10 cellular contexts compared by ENCODE assay signal in genomic region chr17:76560877-76561221, GRCh38. TPM values are rescaled to one million over a fixed set of nuclear protein-coding genes. Genes with fewer than 3 reads are reported as not detected.
DNase-seq lines count a peak whose midpoint lies in the region; ATAC-seq and TF ChIP-seq lines count a peak whose summit lies in the region.
"Had no signal": no experiment of that assay in that cellular context is flagged by ENCODE, and none has a peak within 500 bp of the region (broad histone marks: within the 10 kb centered on the region; RNA-seq: fewer than 3 reads in every experiment).

No MANE protein-coding gene starts in this region.

- peaks cover 42% of the 10 kb centered on the region for H3K4me1 ChIP-seq in DOHH2 (ENCODE audit: control insufficient read depth, low read length)
- peaks cover 52% of the 10 kb centered on the region for H3K4me1 ChIP-seq in body of pancreas
- H3K4me1 ChIP-seq in neutrophil (ENCODE audit: control insufficient read depth in 1 of 2, insufficient read depth in 1 of 2, low read depth in 1 of 2, low read length in 1 of 2), result peaks cover 63 to 73% of the 10 kb centered on the region in 2 experiments

- intact Hi-C loops in body of pancreas (cut with DNase I), result no loop called here

- no peak for TF ChIP-seq CTCF in DOHH2 (IDR thresholded peaks at IDR 0.05; ENCODE audit: low read depth, low read length, poor library complexity, severe bottlenecking)
- no peak for TF ChIP-seq CTCF in body of pancreas (IDR thresholded peaks at IDR 0.05)
- TF ChIP-seq CTCF in neutrophil (IDR thresholded peaks at IDR 0.05), result no peak
- no peak for TF ChIP-seq CTCF in GM10266 (IDR thresholded peaks at IDR 0.05; ENCODE audit: control insufficient read depth, insufficient read depth, low read depth, missing control alignments)

- ATAC-seq in body of pancreas, result no peak
- no peak for ATAC-seq in GM21360 (IDR thresholded peaks at IDR 0.05; ENCODE audit: unreplicated experiment)

- peak overlapping the region; percentile 69 for H3K4me2 ChIP-seq in DOHH2 (ENCODE audit: low read length)

- peaks cover 36% of the 10 kb centered on the region; the same call in 1 of the 2 replicates for H4K20me1 ChIP-seq in DOHH2 (ENCODE audit: control insufficient read depth, insufficient read depth, low read depth, low read length)

- no peaks in the 10 kb centered on the region for H3K9me2 ChIP-seq in DOHH2 (replicated peaks; ENCODE audit: control insufficient read depth, low read length)

- H3K4me3 ChIP-seq in DOHH2 (ENCODE audit: low read length) (peak overlapping the region; percentile 10), body of pancreas (no peak overlapping the region), neutrophil (ENCODE audit: low read depth in 1 of 2, low read length in 1 of 2) (peak overlapping the region; percentile 37 to 39)

- peaks cover 63% of the 10 kb centered on the region for H3K79me2 ChIP-seq in DOHH2 (ENCODE audit: control insufficient read depth, low read length)

- peak; percentile 18 for DNase-seq in MV-4-11 (lab: John Stamatoyannopoulos, UW)
- DNase-seq in body of pancreas, result no peak
- DNase-seq in SKM-1 (lab: John Stamatoyannopoulos, UW; ENCODE audit: unreplicated experiment), result no peak
- no peak for DNase-seq in GM10266 (ENCODE audit: extremely low spot score)
- DNase-seq in DMS79 (lab: John Stamatoyannopoulos, UW), result no peak
- DNase-seq: NCI-H187; stimulated activated CD4-positive, alpha-beta T cell treated with anti-CD3 and anti-CD28 coated beads, Interleukin-4, amount 100 ng/mL, for 1 hour had no signal

- TF ChIP-seq POLR2A in body of pancreas (IDR thresholded peaks at IDR 0.05), result no peak

- peaks cover 21% of the 10 kb centered on the region for H3F3A ChIP-seq in DOHH2 (ENCODE audit: control insufficient read depth, insufficient read depth)

- H3K36me3 ChIP-seq in DOHH2 (ENCODE audit: control insufficient read depth, low read length), result peaks cover 71% of the 10 kb centered on the region
- H3K36me3 ChIP-seq in body of pancreas (replicated peaks in 1 of 2; ENCODE audit: insufficient read depth in 1 of 2, low read depth in 2 of 2), result peaks cover 2 to 8% of the 10 kb centered on the region in 2 donors
- H3K36me3 ChIP-seq in neutrophil, result peaks cover 18% of the 10 kb centered on the region

- 82 to 85% methylated on average over 6 of the region's 6 CpGs for WGBS in body of pancreas, 2 donors

- no peak overlapping the region for H3K27ac ChIP-seq in DOHH2 (ENCODE audit: low read depth, low read length)
- peak overlapping the region in 3 of 4 donors; percentile 22 to 88 (median 68) for H3K27ac ChIP-seq in body of pancreas
- peak overlapping the region; percentile 97 for H3K27ac ChIP-seq in neutrophil

- H3K27me3 ChIP-seq in DOHH2 (ENCODE audit: control insufficient read depth, low read length) (no peaks in the 10 kb centered on the region), body of pancreas (no peaks in the 10 kb centered on the region), neutrophil (no peaks in the 10 kb centered on the region)

- no peaks in the 10 kb centered on the region for H3K9me3 ChIP-seq in DOHH2 (ENCODE audit: control insufficient read depth, insufficient read depth, low read length)
- H3K9me3 ChIP-seq in body of pancreas, result no peaks in the 10 kb centered on the region
- H3K9me3 ChIP-seq in neutrophil, result no peaks in the 10 kb centered on the region

RNA-seq across cellular contexts. Expression of gene PRCD, which starts 21.0 kb away (rescaled TPM):
- 1 to 10 TPM in 1 of 2 donors, under 1 TPM in 1; 0.52 to 4.6 TPM for total RNA-seq in body of pancreas

RNA-seq across cellular contexts. Expression of gene CYGB, which starts 23.3 kb away (rescaled TPM):
- total RNA-seq in body of pancreas, result 10 to 100 TPM in 1 of 2 donors, 1 to 10 TPM in 1; 9.6 to 21.1 TPM

RNA-seq across cellular contexts. Expression of gene ST6GALNAC2, which starts 24.8 kb away (rescaled TPM):
- total RNA-seq in body of pancreas, result 10 to 100 TPM in 1 of 2 donors, 1 to 10 TPM in 1; 6.9 to 10.1 TPM

RNA-seq across cellular contexts. Expression of gene RHBDF2, which starts 59.6 kb away (rescaled TPM):
- total RNA-seq in body of pancreas, result 10 to 100 TPM; 23.1 to 48.1 TPM

Comparison
In these comparisons a context has a peak if more than half of its experiments do, and no peak if none do; other contexts are left out.
1. H3K4me3 ChIP-seq: peak in DOHH2 (single experiment) and neutrophil (2 of 2); none in body of pancreas (0 of 2).